In the genomic region with DNA sequence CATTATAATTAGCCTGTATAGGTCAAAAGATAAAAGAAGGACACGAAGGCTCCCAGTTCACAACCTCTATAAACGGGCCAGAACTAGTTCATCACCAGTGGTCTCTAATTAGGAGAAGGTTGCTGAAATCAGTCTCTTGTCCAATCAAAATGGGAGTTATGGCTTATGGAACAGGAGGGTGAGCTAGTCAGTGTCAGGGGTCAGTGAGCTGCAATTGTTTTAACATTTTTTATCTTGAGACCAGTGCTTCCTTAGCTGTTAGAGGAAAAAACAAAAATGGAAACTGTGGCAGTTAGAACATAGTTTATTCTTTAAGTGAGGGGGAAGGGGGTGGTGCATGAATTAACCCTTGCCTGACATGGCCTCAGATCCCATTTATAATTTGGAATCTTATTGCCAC, we compare ENCODE assay signal across 27 cellular contexts.
"Had no signal": no experiment of that assay in that cellular context is flagged by ENCODE, and none has a peak within 500 bp of the region (broad histone marks: within the 10 kb centered on the region; RNA-seq: fewer than 3 reads in every experiment).

No MANE protein-coding gene starts in this region.

- H3K9me3 ChIP-seq: ovary, psoas muscle, testis, tibial nerve, upper lobe of left lung had no signal

- H3K4me1 Mint-ChIP-seq: immature natural killer cell; naive thymus-derived CD8-positive, alpha-beta T cell; stimulated activated memory B cell treated with anti-CD40 and anti-IgM and Interleukin-4, amounts not matched to agents 10 μg/mL and 1 μg/mL and 100 μg/mL, for 72 hours had no signal

- FAIRE-seq: endometrium, frontal cortex, urothelium cell line had no signal

- H3K27me3 ChIP-seq: ovary, spleen, testis, tibial nerve, upper lobe of left lung had no signal

- H3K27ac ChIP-seq: coronary artery, ovary, psoas muscle, skin epidermis, spleen, testis, tibial nerve, upper lobe of left lung had no signal

- H3K4me3 ChIP-seq: coronary artery, lung, ovary, psoas muscle, skin epidermis, spleen, testis, tibial nerve, upper lobe of left lung had no signal

- H3K27ac Mint-ChIP-seq: effector memory CD8-positive, alpha-beta T cell; immature natural killer cell; naive thymus-derived CD8-positive, alpha-beta T cell; stimulated activated memory B cell treated with anti-CD40 and anti-IgM and Interleukin-4, amounts not matched to agents 10 μg/mL and 1 μg/mL and 100 μg/mL, for 72 hours had no signal

- H3K36me3 Mint-ChIP-seq: immature natural killer cell; naive thymus-derived CD8-positive, alpha-beta T cell; stimulated activated memory B cell treated with anti-CD40 and anti-IgM and Interleukin-4, amounts not matched to agents 10 μg/mL and 1 μg/mL and 100 μg/mL, for 72 hours had no signal

- H3K36me3 ChIP-seq: ovary, spleen, tibial nerve, upper lobe of left lung had no signal

- H3K27me3 Mint-ChIP-seq: effector memory CD8-positive, alpha-beta T cell had no signal

- H3K4me1 ChIP-seq: psoas muscle, spleen, testis, tibial nerve, upper lobe of left lung had no signal

- DNase-seq: effector memory CD8-positive, alpha-beta T cell; hypothalamus; immature natural killer cell; islet precursor cell; kidney glomerular epithelial cell; left colon; left ventricle myocardium superior; mesendoderm; naive thymus-derived CD8-positive, alpha-beta T cell; occipital lobe; psoas muscle; right cardiac atrium; spleen; stimulated activated CD4-positive, alpha-beta T cell treated with anti-CD3 and anti-CD28 coated beads, Interleukin-4, amount 100 ng/mL, for 4 hours; stimulated activated naive CD8-positive, alpha-beta T cell treated with anti-CD3 and anti-CD28 coated beads, Interleukin-15, Interleukin-2, amounts not matched to agents 100 U/mL and 50 U/mL, for 24 hours; substantia nigra; testis; upper lobe of left lung had no signal

- H3K4me3 Mint-ChIP-seq: effector memory CD8-positive, alpha-beta T cell; immature natural killer cell; naive thymus-derived CD8-positive, alpha-beta T cell; stimulated activated memory B cell treated with anti-CD40 and anti-IgM and Interleukin-4, amounts not matched to agents 10 μg/mL and 1 μg/mL and 100 μg/mL, for 72 hours had no signal
